ENCODE assay signal across 9 cellular contexts in genomic region chr11:120953230-120953558, GRCh38.
"Had no signal": no experiment of that assay in that cellular context is flagged by ENCODE, and none has a peak within 500 bp of the region (broad histone marks: within the 10 kb centered on the region; RNA-seq: fewer than 3 reads in every experiment).

No MANE protein-coding gene starts in this region.

- H3K27me3 ChIP-seq: breast epithelium had no signal

- H3K9me3 Mint-ChIP-seq: activated naive CD4-positive, alpha-beta T cell treated with anti-CD3 and anti-CD28 coated beads for 36 hours; activated naive CD8-positive, alpha-beta T cell treated with anti-CD3 and anti-CD28 coated beads, Interleukin-2, amount 50 U/mL, for 24 hours; dendritic cell treated with granulocyte-macrophage colony-stimulating factor and Interleukin-4, amounts not matched to agents 40 ng/mL and 50 ng/mL, for 4 days; stimulated activated naive CD8-positive, alpha-beta T cell treated with anti-CD3 and anti-CD28 coated beads, Interleukin-15, amount 100 ng/mL, for 72 hours; type B pancreatic cell had no signal

- H3K27ac ChIP-seq: breast epithelium, foreskin keratinocyte, skin epidermis had no signal

- H3K4me1 ChIP-seq: breast epithelium, foreskin keratinocyte had no signal

- H3K36me3 ChIP-seq: breast epithelium had no signal

- H3K4me3 ChIP-seq: lung had no signal

- H3K9me3 ChIP-seq: breast epithelium had no signal

- H3K36me3 Mint-ChIP-seq: type B pancreatic cell had no signal

- H3K27ac Mint-ChIP-seq: activated naive CD8-positive, alpha-beta T cell treated with anti-CD3 and anti-CD28 coated beads, Interleukin-2, amount 50 U/mL, for 24 hours; type B pancreatic cell had no signal
